21 cellular contexts compared by ENCODE assay signal in the genomic region with DNA sequence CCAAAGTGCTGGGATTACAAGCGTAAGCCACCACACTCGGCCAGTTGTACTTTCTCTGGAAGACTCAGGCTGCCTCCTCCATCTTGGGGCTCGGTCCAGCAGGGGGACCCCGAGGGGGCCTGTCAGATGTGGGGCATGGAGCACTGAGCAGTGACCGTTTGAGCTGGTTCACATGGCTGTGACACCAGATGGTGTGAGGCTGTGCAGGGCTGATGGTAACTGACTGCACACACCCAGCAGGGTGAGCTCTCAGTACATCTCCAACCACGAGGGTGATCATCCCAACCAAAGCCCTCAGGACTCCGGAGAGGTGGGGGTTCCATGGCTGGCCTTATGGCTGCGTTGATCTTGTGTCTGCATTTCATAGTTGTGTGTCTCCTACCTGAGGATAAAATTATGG.
DNase-seq lines count a peak whose midpoint lies in the region; ATAC-seq, FAIRE-seq and TF ChIP-seq lines count a peak whose summit lies in the region.
"Had no signal": no experiment of that assay in that cellular context is flagged by ENCODE, and none has a peak within 500 bp of the region (broad histone marks: within the 10 kb centered on the region; RNA-seq: fewer than 3 reads in every experiment).

No MANE protein-coding gene starts in this region.

- H3K9me3 ChIP-seq in HepG2 (ENCODE audit: low read length), result no peaks in the 10 kb centered on the region
- no peaks in the 10 kb centered on the region for H3K9me3 ChIP-seq in right lobe of liver
- H3K9me3 ChIP-seq in K562 (replicated peaks; ENCODE audit: control insufficient read depth, insufficient read depth, low read depth, low read length), result no peaks in the 10 kb centered on the region
- H3K9me3 ChIP-seq: Peyer's patch, SJCRH30 had no signal

- CTCF ChIA-PET in HepG2 (lab: Yijun Ruan, JAX; ENCODE audit: low intra/inter-chr PET ratio, low total read pairs), result no interaction called here
- CTCF ChIA-PET in K562 (lab: Yijun Ruan, JAX; ENCODE audit: low intra/inter-chr PET ratio), result no interaction called here

- H3K36me3 Mint-ChIP-seq in osteocyte (ENCODE audit: unreplicated experiment), result no peaks in the 10 kb centered on the region
- H3K36me3 Mint-ChIP-seq: CD8-positive, alpha-beta T cell had no signal

- intact Hi-C loops in HepG2 (cut with micrococcal nuclease; ENCODE audit: unreplicated experiment), result no loop called here
- intact Hi-C loops in right lobe of liver (cut with DNase I), result no loop called here
- intact Hi-C loops in K562 (cut with micrococcal nuclease), result loop anchor here (10.0 kb wide), 1 partner anchor 1435 kb away; no protein-coding TSS in a partner anchor

- H3K4me2 ChIP-seq in HepG2 (ENCODE audit: low read depth, low read length) (no peak overlapping the region), K562 (ENCODE audit: insufficient read depth, low read length) (no peak overlapping the region)
- H3K4me2 ChIP-seq: A549 had no signal

- TF ChIP-seq RAD21 in HepG2 (CRISPR knock-in tag; IDR thresholded peaks at IDR 0.05) (no peak), K562 (CRISPR knock-in tag; conservative IDR thresholded peaks at IDR 0.05 in 1 of 2, IDR thresholded peaks at IDR 0.05 in 1 of 2) (no peak)

- no peaks in the 10 kb centered on the region for H3K9me1 ChIP-seq in K562 (ENCODE audit: control insufficient read depth, insufficient read depth, low read length)

- BruUV-seq in HepG2 (replicated peaks; lab: Mats Ljungman, UMichigan) (no TSS peak), K562 (replicated peaks; lab: Mats Ljungman, UMichigan) (no TSS peak)

- peaks cover 10 to 54% of the 10 kb centered on the region in 2 experiments; a peak in 4 of 5 replicates for H3K27me3 ChIP-seq in HepG2 (ENCODE audit: control insufficient read depth in 1 of 2, insufficient read depth in 2 of 2, low read length in 2 of 2)
- no peaks in the 10 kb centered on the region for H3K27me3 ChIP-seq in right lobe of liver
- H3K27me3 ChIP-seq in K562 (ENCODE audit: control insufficient read depth in 2 of 2, insufficient read depth in 2 of 2, low read length in 2 of 2), result peaks cover 2 to 39% of the 10 kb centered on the region in 2 experiments; a peak in 3 of 5 replicates
- H3K27me3 ChIP-seq: Peyer's patch, SJCRH30 had no signal

- H3K36me3 ChIP-seq in HepG2 (replicated peaks in 1 of 2; ENCODE audit: control insufficient read depth in 1 of 2, insufficient read depth in 2 of 2, low read length in 2 of 2) (no peaks in the 10 kb centered on the region), right lobe of liver (no peaks in the 10 kb centered on the region), K562 (ENCODE audit: control insufficient read depth, insufficient read depth, low read length) (no peaks in the 10 kb centered on the region)
- H3K36me3 ChIP-seq: Peyer's patch, SJCRH30 had no signal

- no peak overlapping the region for H3K4me3 Mint-ChIP-seq in osteocyte (ENCODE audit: unreplicated experiment)
- H3K4me3 Mint-ChIP-seq: CD8-positive, alpha-beta T cell; H9 had no signal

- no peak overlapping the region for H2AFZ ChIP-seq in HepG2 (ENCODE audit: low read length)
- no peak overlapping the region for H2AFZ ChIP-seq in K562 (ENCODE audit: low read depth, low read length)

- H3K9me3 Mint-ChIP-seq in osteocyte (ENCODE audit: unreplicated experiment), result no peaks in the 10 kb centered on the region
- H3K9me3 Mint-ChIP-seq: CD8-positive, alpha-beta T cell had no signal

- H3K79me2 ChIP-seq in HepG2 (ENCODE audit: insufficient read depth, low read length) (no peaks in the 10 kb centered on the region), K562 (ENCODE audit: control insufficient read depth, insufficient read depth, low read length) (no peaks in the 10 kb centered on the region)

- TF ChIP-seq EP300 in HepG2 (IDR thresholded peaks at IDR 0.05; ENCODE audit: low read depth in 2 of 2, low read length in 2 of 2) (no peak), HepG2 (CRISPR knock-in tag; IDR thresholded peaks at IDR 0.05; ENCODE audit: borderline replicate concordance) (no peak), K562 (IDR thresholded peaks at IDR 0.05; ENCODE audit: low read length) (no peak)

- DNase-seq in HepG2 (ENCODE audit: low spot score) (no peak), right lobe of liver (no peak), K562 (ENCODE audit: extremely low read depth in 1 of 4, low spot score in 3 of 4) (no peak), osteocyte (ENCODE audit: extremely low spot score, unreplicated experiment) (peak; percentile 60), substantia nigra (lab: John Stamatoyannopoulos, UW) (no peak)
- DNase-seq in stimulated activated CD4-positive, alpha-beta T cell treated with anti-CD3 and anti-CD28 coated beads, Interleukin-1b, Interleukin-23, amount 100 ng/mL, for 48 hours, result no peak
- DNase-seq: DND-41, H9, KG1, NCI-H1092 treated with DMSO at 0.1 percent for 48 hours, NCI-H1436 treated with DMSO at 0.1 percent for 48 hours, NCI-H2029 treated with DMSO at 0.1 percent for 48 hours, NCI-H524 treated with DMSO at 0.1 percent for 48 hours, NCI-H82, Peyer's patch, SJCRH30 had no signal

- no peak for FAIRE-seq in HepG2 (lab: Jason Lieb, UNC)
- no peak for FAIRE-seq in K562 (lab: Jason Lieb, UNC)
- FAIRE-seq: A549, GM12878 had no signal

- no peak for TF ChIP-seq POLR2A in HepG2 (IDR thresholded peaks at IDR 0.05; ENCODE audit: insufficient read depth in 1 of 2, low read depth in 2 of 2, low read length in 2 of 2)
- no peak for TF ChIP-seq POLR2A in right lobe of liver (IDR thresholded peaks at IDR 0.05)
- TF ChIP-seq POLR2A in K562 (conservative IDR thresholded peaks at IDR 0.05), result no peak

- peaks cover 13% of the 10 kb centered on the region for H3K27me3 Mint-ChIP-seq in osteocyte (ENCODE audit: unreplicated experiment)

- H3K4me1 Mint-ChIP-seq in osteocyte (ENCODE audit: unreplicated experiment), result peaks cover 7% of the 10 kb centered on the region

- in situ Hi-C loops in HepG2 (cut with HindIII; ENCODE audit: extremely low pct_ligation_motif_present, low pct_unique_long_range_greater_than_20kb) (no loop called here), K562 (cut with MboI) (no loop called here)

- no peak overlapping the region for H3K27ac ChIP-seq in HepG2 (ENCODE audit: extremely low read length, insufficient read depth, low read length)
- H3K27ac ChIP-seq in right lobe of liver, result no peak overlapping the region
- no peak overlapping the region for H3K27ac ChIP-seq in K562 (ENCODE audit: extremely low read depth, low read depth, low read length)
- H3K27ac ChIP-seq in substantia nigra (ENCODE audit: low read depth, low read length, poor library complexity, severe bottlenecking), result no peak overlapping the region
- H3K27ac ChIP-seq: A549, HL-60, Peyer's patch, SJCRH30 had no signal

- 0 out of 2 replicates have a peak, but pooled peaks cover 5% of the 10 kb centered on the region for H3K4me1 ChIP-seq in HepG2 (ENCODE audit: insufficient read depth, low read length)
- H3K4me1 ChIP-seq in right lobe of liver, result no peaks in the 10 kb centered on the region
- H3K4me1 ChIP-seq in K562 (replicated peaks in 1 of 2; ENCODE audit: control insufficient read depth in 2 of 2, insufficient read depth in 2 of 2, low read length in 2 of 2), result no peaks in the 10 kb centered on the region; a peak in 1 of 5 replicates
- H3K4me1 ChIP-seq: SJCRH30 had no signal

- TF ChIP-seq CTCF in HepG2 (CRISPR knock-in tag; IDR thresholded peaks at IDR 0.05), result 0 out of 2 replicates have a peak, but pooled peaks have one; percentile 4
- TF ChIP-seq CTCF in right lobe of liver (IDR thresholded peaks at IDR 0.05), result no peak
- 0 out of 6 replicates have a peak, but pooled peaks of 1 of the 3 experiments have one; percentile 13 for TF ChIP-seq CTCF in K562 (IDR thresholded peaks at IDR 0.05 in 2 of 3, conservative IDR thresholded peaks at IDR 0.05 in 1 of 3; ENCODE audit: insufficient read depth in 2 of 3, low read depth in 1 of 3, low read length in 3 of 3)
- no peak for TF ChIP-seq CTCF in osteocyte (IDR thresholded peaks at IDR 0.05)

- H3K4me3 ChIP-seq in HepG2 (replicated peaks in 1 of 3; ENCODE audit: insufficient read depth in 1 of 3, low read depth in 2 of 3, low read length in 3 of 3) (no peak overlapping the region), right lobe of liver (no peak overlapping the region), K562 (no peak overlapping the region)
- H3K4me3 ChIP-seq: A549, GM12878, Peyer's patch, SJCRH30 had no signal

- 33% methylated on average over 3 of the region's 8 CpGs for WGBS in HepG2 (ENCODE audit: low lambda C conversion rate)
- 37% methylated on average over 2 of the region's 8 CpGs for WGBS in right lobe of liver (ENCODE audit: insufficient coverage, low coverage, low lambda C conversion rate, missing lambda C conversion rate)
- WGBS in K562 (ENCODE audit: insufficient coverage, low coverage, missing lambda C conversion rate), result 0% methylated on average over 5 of the region's 8 CpGs

- no peak overlapping the region for H3K9ac ChIP-seq in HepG2 (ENCODE audit: insufficient read depth, low read depth, low read length)
- no peak overlapping the region for H3K9ac ChIP-seq in K562 (ENCODE audit: insufficient read depth in 1 of 2, low read depth in 2 of 2, low read length in 2 of 2)

- no peak overlapping the region for H3K27ac Mint-ChIP-seq in osteocyte (ENCODE audit: unreplicated experiment)
- H3K27ac Mint-ChIP-seq: CD8-positive, alpha-beta T cell; H9 had no signal

- POLR2A ChIA-PET in HepG2 (lab: Yijun Ruan, JAX), result no interaction called here
- POLR2A ChIA-PET in K562 (lab: Yijun Ruan, JAX), result interaction anchor here (0.9 kb wide), 1 partner anchor 18 kb away, joined by 3 read pairs; no protein-coding TSS in a partner anchor

- peak; percentile 9; the same call in 2 of the 3 replicates for ATAC-seq in HepG2
- no peak for ATAC-seq in right lobe of liver
- ATAC-seq in K562, result peak; percentile 52
- ATAC-seq in GM21576 (IDR thresholded peaks at IDR 0.05; ENCODE audit: unreplicated experiment), result no peak
- ATAC-seq: A549; CD8-positive, alpha-beta T cell; GM12878 had no signal

- H4K20me1 ChIP-seq in HepG2 (ENCODE audit: insufficient read depth, low read length), result no peaks in the 10 kb centered on the region
- H4K20me1 ChIP-seq in K562 (replicated peaks; ENCODE audit: control insufficient read depth, insufficient read depth, low read length), result 0 out of 2 replicates have a peak, but pooled peaks cover 3% of the 10 kb centered on the region

TF ChIP-seq in K562, 482 proteins besides CTCF, POLR2A, EP300 and RAD21:
- TF ChIP-seq COPS2 (conservative IDR thresholded peaks at IDR 0.05) (no peak), KLF13 (tag; IDR thresholded peaks at IDR 0.05; ENCODE audit: borderline replicate concordance, low read depth) (no peak), YY1 (IDR thresholded peaks at IDR 0.05; ENCODE audit: borderline replicate concordance in 1 of 3, control insufficient read depth in 1 of 3, extremely low read depth in 1 of 3, insufficient read depth in 3 of 3, insufficient read length in 1 of 3, insufficient replicate concordance in 2 of 3, low read depth in 1 of 3, low read length in 2 of 3) (peak in 1 of 3 experiments; percentile 26)
TF ChIP-seq in K562: peak in this region for 1.

Comparison
In these comparisons a context has a peak if more than half of its experiments do, and no peak if none do; other contexts are left out.
1. ATAC-seq: peak in HepG2 (single experiment) and K562 (single experiment); none in right lobe of liver (0 of 4) and GM21576 (single experiment).